Comparison of ENCODE assay signal across 19 cellular contexts in the genomic region with DNA sequence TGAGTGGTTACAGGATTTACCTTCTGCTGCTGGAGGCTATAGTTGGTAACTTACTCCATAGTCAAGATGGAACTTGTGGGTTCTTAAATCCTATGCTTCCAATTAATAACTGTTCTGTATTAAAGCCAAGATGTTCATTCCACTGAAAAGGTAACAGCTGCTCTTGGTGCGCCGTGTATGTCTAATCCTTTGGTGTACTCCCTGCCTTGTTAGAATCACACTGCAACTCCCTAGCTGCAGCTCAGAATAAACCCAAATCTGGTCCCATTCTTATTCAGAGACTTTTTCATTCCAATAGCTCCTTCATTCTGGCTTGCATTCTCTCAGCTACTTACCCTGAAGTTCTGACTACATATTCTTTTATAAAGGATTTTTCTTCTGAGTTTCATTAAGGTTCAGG.
"Had no signal": no experiment of that assay in that cellular context is flagged by ENCODE, and none has a peak within 500 bp of the region (broad histone marks: within the 10 kb centered on the region; RNA-seq: fewer than 3 reads in every experiment).

No MANE protein-coding gene starts in this region.

- H3K36me3 Mint-ChIP-seq: stimulated activated memory B cell treated with anti-CD40 and anti-IgM and Interleukin-4, amounts not matched to agents 10 μg/mL and 1 μg/mL and 100 μg/mL, for 72 hours had no signal

- H3K4me3 Mint-ChIP-seq: naive thymus-derived CD8-positive, alpha-beta T cell; stimulated activated memory B cell treated with anti-CD40 and anti-IgM and Interleukin-4, amounts not matched to agents 10 μg/mL and 1 μg/mL and 100 μg/mL, for 72 hours; stimulated activated naive CD8-positive, alpha-beta T cell treated with anti-CD3 and anti-CD28 coated beads, Interleukin-15, Interleukin-2, amounts not matched to agents 100 ng/mL and 50 ng/mL, for 24 hours had no signal

- H3K36me3 ChIP-seq: esophagus squamous epithelium, gastroesophageal sphincter, spleen, tibial artery, upper lobe of left lung, uterus had no signal

- H3K9me3 ChIP-seq: esophagus squamous epithelium, gastroesophageal sphincter, mucosa of descending colon, spleen, tibial artery, upper lobe of left lung, uterus had no signal

- ATAC-seq: gastroesophageal sphincter; left lobe of liver; mucosa of descending colon; naive thymus-derived CD8-positive, alpha-beta T cell; sciatic nerve; stimulated activated memory B cell treated with anti-CD40 and anti-IgM and Interleukin-4, amounts not matched to agents 10 μg/mL and 1 μg/mL and 100 μg/mL, for 72 hours had no signal

- H3K27me3 ChIP-seq: esophagus squamous epithelium, gastroesophageal sphincter, spleen, tibial artery, upper lobe of left lung, uterus had no signal

- H3K4me3 ChIP-seq: esophagus squamous epithelium, gastroesophageal sphincter, mucosa of descending colon, spleen, tibial artery, upper lobe of left lung, uterus had no signal

- H3K27ac ChIP-seq: esophagus squamous epithelium, gastroesophageal sphincter, spleen, tibial artery, upper lobe of left lung, uterus had no signal

- H3K27ac Mint-ChIP-seq: naive thymus-derived CD8-positive, alpha-beta T cell; stimulated activated memory B cell treated with anti-CD40 and anti-IgM and Interleukin-4, amounts not matched to agents 10 μg/mL and 1 μg/mL and 100 μg/mL, for 72 hours; stimulated activated naive CD8-positive, alpha-beta T cell treated with anti-CD3 and anti-CD28 coated beads, Interleukin-15, Interleukin-2, amounts not matched to agents 100 ng/mL and 50 ng/mL, for 24 hours had no signal

- DNase-seq: esophagus squamous epithelium; foreskin fibroblast; glutamatergic neuron; islet precursor cell; mammary epithelial cell; mucosa of descending colon; naive thymus-derived CD8-positive, alpha-beta T cell; spleen; stimulated activated CD4-positive, alpha-beta T cell treated with anti-CD3 and anti-CD28 coated beads, Interleukin-15, amount 100 ng/mL, for 24 hours; stimulated activated CD4-positive, alpha-beta T cell treated with anti-CD3 and anti-CD28 coated beads, Interleukin-1b, Interleukin-23, amount 100 ng/mL, for 48 hours; stimulated activated CD4-positive, alpha-beta T cell treated with anti-CD3 and anti-CD28 coated beads, Interleukin-4, amount 100 ng/mL, for 24 hours; tibial artery; upper lobe of left lung; uterus had no signal

- H3K4me1 Mint-ChIP-seq: naive thymus-derived CD8-positive, alpha-beta T cell; stimulated activated memory B cell treated with anti-CD40 and anti-IgM and Interleukin-4, amounts not matched to agents 10 μg/mL and 1 μg/mL and 100 μg/mL, for 72 hours had no signal

- H3K27me3 Mint-ChIP-seq: naive thymus-derived CD8-positive, alpha-beta T cell; stimulated activated memory B cell treated with anti-CD40 and anti-IgM and Interleukin-4, amounts not matched to agents 10 μg/mL and 1 μg/mL and 100 μg/mL, for 72 hours; stimulated activated naive CD8-positive, alpha-beta T cell treated with anti-CD3 and anti-CD28 coated beads, Interleukin-15, Interleukin-2, amounts not matched to agents 100 ng/mL and 50 ng/mL, for 24 hours had no signal
